In the genomic region with DNA sequence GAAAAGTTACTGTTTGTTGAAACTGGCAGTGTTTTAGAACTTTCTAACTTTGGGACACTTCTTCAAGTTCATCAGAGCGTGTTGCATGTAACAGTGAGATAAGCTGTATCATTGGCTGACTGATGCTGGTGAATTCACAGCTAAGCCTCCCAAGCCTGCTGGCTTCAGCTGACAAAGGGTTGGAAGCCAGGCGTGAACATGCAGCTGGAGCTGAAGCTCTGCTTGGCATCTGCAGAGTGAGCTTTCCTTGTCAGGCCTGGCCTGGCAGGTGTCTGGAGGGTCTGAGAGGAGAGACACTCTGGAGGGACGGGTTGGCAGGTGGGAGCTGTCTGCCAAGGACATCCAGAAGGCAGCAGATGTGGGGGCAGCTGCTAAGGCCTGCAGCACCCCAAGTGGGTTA, we compare ENCODE assay signal across 8 cellular contexts. TPM values are rescaled to one million over a fixed set of nuclear protein-coding genes. Genes with fewer than 3 reads are reported as not detected.
DNase-seq lines count a peak whose midpoint lies in the region; ATAC-seq, FAIRE-seq and TF ChIP-seq lines count a peak whose summit lies in the region.

No MANE protein-coding gene starts in this region.

- H3K9me3 ChIP-seq in upper lobe of right lung: no peaks in the 10 kb centered on the region

- DNase-seq in Ammon's horn (ENCODE audit: low spot score) (peak; percentile 49), HUDEP-2 (lab: John Stamatoyannopoulos, UW; ENCODE audit: unreplicated experiment in 76 of 76) (peak in 61 of 76 experiments; percentile 12 to 74 (median 41)), upper lobe of right lung (no peak), HTR-8/SVneo (ENCODE audit: insufficient read length, low spot score) (no peak), cardiac septum (ENCODE audit: low spot score) (no peak), H4 (ENCODE audit: low spot score) (no peak)
- peak; percentile 28 for DNase-seq in activated CD4-positive, alpha-beta memory T cell treated with anti-CD3 and anti-CD28 coated beads for 36 hours

- peak overlapping the region; percentile 79 for H3K4me3 Mint-ChIP-seq in activated CD4-positive, alpha-beta memory T cell treated with anti-CD3 and anti-CD28 coated beads for 36 hours

- peaks cover 80% of the 10 kb centered on the region for H3K4me1 Mint-ChIP-seq in activated CD4-positive, alpha-beta memory T cell treated with anti-CD3 and anti-CD28 coated beads for 36 hours (ENCODE audit: low read depth)

- H3K4me1 ChIP-seq in upper lobe of right lung: peaks cover 19% of the 10 kb centered on the region

- no peaks in the 10 kb centered on the region for H3K27me3 Mint-ChIP-seq in activated CD4-positive, alpha-beta memory T cell treated with anti-CD3 and anti-CD28 coated beads for 36 hours

- H3K36me3 ChIP-seq in upper lobe of right lung: no peaks in the 10 kb centered on the region

- peaks cover 3% of the 10 kb centered on the region for H3K36me3 Mint-ChIP-seq in activated CD4-positive, alpha-beta memory T cell treated with anti-CD3 and anti-CD28 coated beads for 36 hours

- POLR2A ChIA-PET in activated CD4-positive, alpha-beta memory T cell treated with anti-CD3 and anti-CD28 coated beads for 36 hours (lab: Charles Lee): interaction anchor here (0.9 to 2.8 kb wide), 4 partner anchors 15 to 401 kb away, joined by 4 to 20 read pairs (median 14); partner anchors contain the start of genes EIF4G2, RNF141 and ZBED5

- no peaks in the 10 kb centered on the region for H3K27me3 ChIP-seq in layer of hippocampus (ENCODE audit: control insufficient read depth, insufficient read depth, low read length)
- no peaks in the 10 kb centered on the region for H3K27me3 ChIP-seq in upper lobe of right lung

- peak overlapping the region; percentile 63 for H3K27ac ChIP-seq in layer of hippocampus (ENCODE audit: low read depth, low read length)
- peak overlapping the region; percentile 68 for H3K27ac ChIP-seq in upper lobe of right lung

- TF ChIP-seq CTCF in upper lobe of right lung (IDR thresholded peaks at IDR 0.05): no peak

- H3K4me3 ChIP-seq in upper lobe of right lung: peak overlapping the region; percentile 46

- no peak for ATAC-seq in upper lobe of right lung

- FAIRE-seq in HTR-8/SVneo (lab: Jason Lieb, UNC): no peak

- CTCF ChIA-PET in activated CD4-positive, alpha-beta memory T cell treated with anti-CD3 and anti-CD28 coated beads for 36 hours (lab: Charles Lee): interaction anchor here (0.9 to 8.8 kb wide), 7 partner anchors 40 to 329 kb away, joined by 3 to 74 read pairs (median 3); partner anchors contain the start of gene RNF141

- H3K9me3 Mint-ChIP-seq in activated CD4-positive, alpha-beta memory T cell treated with anti-CD3 and anti-CD28 coated beads for 36 hours: no peaks in the 10 kb centered on the region

- H3K27ac Mint-ChIP-seq in activated CD4-positive, alpha-beta memory T cell treated with anti-CD3 and anti-CD28 coated beads for 36 hours: peak overlapping the region; percentile 93

- intact Hi-C loops in activated CD4-positive, alpha-beta memory T cell treated with anti-CD3 and anti-CD28 coated beads for 36 hours (cut with micrococcal nuclease): loop anchor here (2.0 to 10.0 kb wide), 9 partner anchors 149 to 1772 kb away; partner anchors contain the start of genes ADM, RPL27A, TRIM66 and USP47
- intact Hi-C loops in upper lobe of right lung (cut with DNase I) (no loop called here), cardiac septum (cut with DNase I) (no loop called here)

RNA-seq across cellular contexts. Expression of gene AMPD3, which starts 1.5 kb away (rescaled TPM):
- total RNA-seq in activated CD4-positive, alpha-beta memory T cell treated with anti-CD3 and anti-CD28 coated beads for 36 hours: 10 to 100 TPM; 25.5 to 25.7 TPM
- total RNA-seq in upper lobe of right lung (11.6 TPM), cardiac septum (3.4 TPM)
- 1.6 and 1.9 TPM in 2 replicates for total RNA-seq in H4 (2014; rRNA removed; shearing (Covaris generic))

Comparison
In these comparisons a context has a peak if more than half of its experiments do, and no peak if none do; other contexts are left out.
1. DNase-seq: peak in Ammon's horn (single experiment), HUDEP-2 (61 of 76) and activated CD4-positive, alpha-beta memory T cell treated with anti-CD3 and anti-CD28 coated beads for 36 hours (single experiment); none in upper lobe of right lung (single experiment), HTR-8/SVneo (single experiment), cardiac septum (single experiment) and H4 (single experiment).